1 cellular context compared by ENCODE assay signal in the genomic region with DNA sequence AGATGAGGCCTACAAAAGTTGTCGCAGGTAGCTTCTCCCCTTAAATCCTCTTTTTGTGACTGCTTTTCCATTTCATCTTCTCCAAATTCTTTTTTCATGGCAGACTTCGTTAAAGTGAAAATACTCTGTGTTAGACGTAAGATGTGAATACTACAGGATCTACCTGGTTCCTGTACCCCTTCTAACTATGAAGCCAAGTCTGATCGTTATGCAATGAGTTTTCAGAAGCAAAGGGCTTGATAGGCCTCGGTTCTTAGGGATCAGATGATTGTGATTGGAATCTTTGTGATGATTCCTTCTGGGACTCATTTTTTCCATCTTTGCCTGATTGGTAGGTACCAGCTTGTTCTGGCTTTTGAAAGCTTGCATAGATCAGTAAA.
TF ChIP-seq lines count a peak whose summit lies in the region.

No MANE protein-coding gene starts in this region.

TF ChIP-seq in GM23338, 12 proteins besides CTCF, POLR2A, EP300 and RAD21 (continued from another document):
- TF ChIP-seq ZNF462 (CRISPR knock-in tag; IDR thresholded peaks at IDR 0.05) = no peak
- TF ChIP-seq EZH2 (IDR thresholded peaks at IDR 0.05; ENCODE audit: low read depth, unreplicated experiment) = no peak
- TF ChIP-seq EZH2phosphoT487 (IDR thresholded peaks at IDR 0.05; ENCODE audit: unreplicated experiment) = no peak
- TF ChIP-seq POLR2AphosphoS5 (IDR thresholded peaks at IDR 0.05; ENCODE audit: low read depth) = no peak
- TF ChIP-seq REST (IDR thresholded peaks at IDR 0.05; ENCODE audit: unreplicated experiment) = no peak
